19 cellular contexts compared by ENCODE assay signal in the genomic region with DNA sequence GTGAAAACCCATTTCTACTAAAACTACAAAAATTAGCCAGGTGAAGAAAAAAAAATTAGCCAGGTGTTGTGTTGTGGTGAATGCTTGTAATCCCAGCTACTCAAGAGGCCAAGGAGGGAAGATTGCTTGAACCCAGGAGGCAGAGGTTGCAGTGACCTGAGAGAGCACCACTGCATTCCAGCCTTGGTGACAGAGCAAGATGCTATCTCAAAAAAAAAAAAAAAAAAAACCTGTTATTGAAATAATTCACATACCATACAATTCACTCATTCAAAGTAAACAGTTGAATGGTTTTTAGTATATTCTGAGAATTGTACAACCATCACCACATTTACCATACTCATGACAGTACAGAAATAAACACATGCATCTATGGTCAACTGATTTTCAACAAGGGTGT. TPM values are rescaled to one million over a fixed set of nuclear protein-coding genes. Genes with fewer than 3 reads are reported as not detected.
A peak's percentile ranks its signal among the peaks of the same experiment; 100 is the strongest.
DNase-seq lines count a peak whose midpoint lies in the region; ATAC-seq, FAIRE-seq and TF ChIP-seq lines count a peak whose summit lies in the region.
"Had no signal": no experiment of that assay in that cellular context is flagged by ENCODE, and none has a peak within 500 bp of the region (broad histone marks: within the 10 kb centered on the region; RNA-seq: fewer than 3 reads in every experiment).

No MANE protein-coding gene starts in this region.

- H3K27me3 Mint-ChIP-seq in HFFc6 (ENCODE audit: insufficient read depth), result no peaks in the 10 kb centered on the region
- H3K27me3 Mint-ChIP-seq in T-helper 17 cell, result no peaks in the 10 kb centered on the region
- H3K27me3 Mint-ChIP-seq: activated B cell treated with CpG ODN at 0.5 μM for 24 hours had no signal

- H3K4me3 Mint-ChIP-seq in HFFc6 (peak overlapping the region; percentile 65), T-helper 17 cell (no peak overlapping the region)
- H3K4me3 Mint-ChIP-seq: activated B cell treated with CpG ODN at 0.5 μM for 24 hours, neural crest cell had no signal

- CTCF ChIA-PET in AG04449 (lab: Yijun Ruan, JAX), result interaction anchor here (0.7 to 2.2 kb wide), 2 partner anchors 31 to 527 kb away, joined by 3 to 10 read pairs; a partner anchor contains a TSS

- H3K4me1 Mint-ChIP-seq in HFFc6 (ENCODE audit: low read depth), result peaks cover 14% of the 10 kb centered on the region
- H3K4me1 Mint-ChIP-seq in T-helper 17 cell, result peaks cover 11% of the 10 kb centered on the region
- H3K4me1 Mint-ChIP-seq: activated B cell treated with CpG ODN at 0.5 μM for 24 hours had no signal

- H3K9me3 ChIP-seq in T-helper 17 cell (ENCODE audit: control insufficient read depth, low read length, poor library complexity, severe bottlenecking), result no peaks in the 10 kb centered on the region
- H3K9me3 ChIP-seq: gastroesophageal sphincter, right atrium auricular region, tibial nerve had no signal

- POLR2A ChIA-PET in AG04449 (lab: Yijun Ruan, JAX), result interaction anchor here (0.7 to 1.8 kb wide), 2 partner anchors 15 to 19 kb away, joined by 5 read pairs; no protein-coding TSS in a partner anchor

- ATAC-seq in T-helper 17 cell (no peak), HG02798 (IDR thresholded peaks at IDR 0.05; ENCODE audit: poor library complexity, unreplicated experiment) (no peak)
- ATAC-seq: gastroesophageal sphincter had no signal

- H3K4me3 ChIP-seq in AG04449 (ENCODE audit: low read depth, low read length), result no peak overlapping the region
- H3K4me3 ChIP-seq in fibroblast of the aortic adventitia (ENCODE audit: low read depth, low read length), result no peak overlapping the region
- H3K4me3 ChIP-seq: gastroesophageal sphincter, right atrium auricular region, tibial nerve had no signal

- H3K36me3 Mint-ChIP-seq in HFFc6 (ENCODE audit: low read depth) (peaks cover 4% of the 10 kb centered on the region; the same call in 1 of the 2 replicates), T-helper 17 cell (ENCODE audit: low read depth) (no peaks in the 10 kb centered on the region)

- no peak for FAIRE-seq in frontal cortex (lab: Jason Lieb, UNC)
- FAIRE-seq: H1 had no signal

- DNase-seq in AG04449 (ENCODE audit: low read depth, low spot score) (peak; percentile 63), HFFc6 (peak; percentile 65), T-helper 17 cell (no peak), fibroblast of the aortic adventitia (ENCODE audit: low read depth) (peak; percentile 38), NCI-H146 treated with DMSO at 0.1 percent for 48 hours (lab: John Stamatoyannopoulos, UW; ENCODE audit: unreplicated experiment) (no peak), substantia nigra (lab: John Stamatoyannopoulos, UW) (no peak), frontal cortex (ENCODE audit: low spot score in 2 of 2) (no peak)
- DNase-seq: activated B cell treated with CpG ODN at 0.5 μM for 24 hours, AML-193, Karpas-422, mesendoderm, NCI-H1436 treated with DMSO at 0.1 percent for 48 hours, T-helper 1 cell had no signal

- H3K27ac Mint-ChIP-seq in HFFc6 (peak overlapping the region; percentile 85), T-helper 17 cell (peak overlapping the region; percentile 16)
- H3K27ac Mint-ChIP-seq: activated B cell treated with CpG ODN at 0.5 μM for 24 hours had no signal

- no peaks in the 10 kb centered on the region for H3K9me3 Mint-ChIP-seq in HFFc6
- H3K9me3 Mint-ChIP-seq: activated B cell treated with CpG ODN at 0.5 μM for 24 hours, neural crest cell had no signal

- TF ChIP-seq CTCF in AG04449 (IDR thresholded peaks at IDR 0.05; ENCODE audit: insufficient read depth, low read length, missing control alignments) (no peak), HFFc6 (IDR thresholded peaks at IDR 0.05) (no peak), fibroblast of the aortic adventitia (IDR thresholded peaks at IDR 0.05; ENCODE audit: insufficient read depth, low read length) (no peak)

- no peak overlapping the region for H3K27ac ChIP-seq in substantia nigra (ENCODE audit: low read depth, low read length, poor library complexity, severe bottlenecking)
- H3K27ac ChIP-seq: gastroesophageal sphincter, right atrium auricular region, tibial nerve had no signal

RNA-seq across cellular contexts. Expression of a gene that starts 31.0 kb away (rescaled TPM):
- total RNA-seq in HFFc6 (2021; fragmentation: NEBNext Ultra II Directional; extraction: Animal tissue kit (Norgen Biotek cat#: 25700)), result 10 to 100 TPM; 21.7 to 31.3 (median 28.0) TPM
- total RNA-seq in T-helper 17 cell (10 to 100 TPM; 10.7 to 18.1 TPM), fibroblast of the aortic adventitia (ENCODE audit: low replicate concordance) (9.5 and 14.5 TPM in 2 replicates), frontal cortex (19.2 TPM)

RNA-seq across cellular contexts. Expression of a gene that starts 44.9 kb away (rescaled TPM):
- 10 to 100 TPM; 32.1 to 39.8 (median 37.3) TPM for total RNA-seq in HFFc6 (2021; fragmentation: NEBNext Ultra II Directional; extraction: Animal tissue kit (Norgen Biotek cat#: 25700))
- 100 to 1,000 TPM in 1 of 2 donors, 10 to 100 TPM in 1; 90.2 to 112 TPM for total RNA-seq in T-helper 17 cell
- 21.7 and 22.4 TPM in 2 replicates for total RNA-seq in fibroblast of the aortic adventitia (ENCODE audit: low replicate concordance)
- 19.6 TPM for total RNA-seq in frontal cortex

Comparison
In these comparisons a context has a peak if more than half of its experiments do, and no peak if none do; other contexts are left out.
1. DNase-seq: peak in AG04449 (single experiment), HFFc6 (single experiment) and fibroblast of the aortic adventitia (single experiment); none in T-helper 17 cell (0 of 3), NCI-H146 treated with DMSO at 0.1 percent for 48 hours (single experiment), substantia nigra (0 of 49) and frontal cortex (0 of 2).